Comparison of ENCODE assay signal across 20 cellular contexts in the genomic region with DNA sequence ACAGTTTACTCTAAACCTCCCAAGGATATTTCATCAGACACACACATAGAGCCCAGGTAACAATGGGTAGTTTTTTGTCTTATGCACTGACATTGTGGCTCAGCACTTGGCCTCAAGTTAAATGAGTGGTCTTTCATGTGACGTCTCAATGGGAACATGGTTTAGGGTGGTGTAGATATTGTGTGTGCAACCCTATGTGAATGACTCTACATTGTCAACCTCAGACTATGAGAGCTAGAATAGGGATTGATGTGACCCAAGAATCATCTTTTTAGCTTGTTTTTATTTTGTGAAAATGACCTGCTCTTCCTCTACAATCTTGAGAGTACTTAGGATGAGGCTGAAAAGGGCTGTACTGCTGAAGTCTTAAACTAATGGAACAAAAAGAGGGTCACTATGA.
DNase-seq lines count a peak whose midpoint lies in the region; ATAC-seq, FAIRE-seq and TF ChIP-seq lines count a peak whose summit lies in the region.
"Had no signal": no experiment of that assay in that cellular context is flagged by ENCODE, and none has a peak within 500 bp of the region (broad histone marks: within the 10 kb centered on the region; RNA-seq: fewer than 3 reads in every experiment).

No MANE protein-coding gene starts in this region.

- in situ Hi-C loops in GM12878 (cut with MboI) (no loop called here), KBM-7 (cut with MboI; ENCODE audit: low pct_unique_long_range_greater_than_20kb, low sequenced_read_pairs) (no loop called here)

- 83% methylated on average over 1 of the region's 1 CpG for WGBS in GM12878 (ENCODE audit: insufficient coverage, insufficient replicate concordance, low lambda C conversion rate, missing lambda C conversion rate)

- no peak for DNase-seq in GM19239 (ENCODE audit: insufficient read length, low spot score)
- no peak for DNase-seq in GM12878 (ENCODE audit: low read depth, low spot score)
- no peak for DNase-seq in pons (ENCODE audit: low spot score)
- DNase-seq in KBM-7, result no peak
- DNase-seq in GF-D8 (lab: John Stamatoyannopoulos, UW), result no peak
- DNase-seq: 8988T; AML-193; Caco-2; Calu3; CD4-positive, alpha-beta T cell; CD8-positive, alpha-beta T cell; DMS79 treated with DMSO at 0.1 percent for 48 hours had no signal

- POLR2A ChIA-PET in GM12878 (lab: Charles Lee), result no interaction called here

- no TSS peak for BruUV-seq in GM12878 (replicated peaks; lab: Mats Ljungman, UMichigan)

- SMC1A ChIA-PET in GM12878 (lab: Charles Lee; ENCODE audit: uncharacterized antibody, unreplicated experiment), result no interaction called here

- peak overlapping the region; percentile 57 for H3K27ac ChIP-seq in ACC112 (ENCODE audit: low read depth, low read length)
- no peak overlapping the region for H3K27ac ChIP-seq in GM12878 (ENCODE audit: control insufficient read depth, insufficient read depth)
- H3K27ac ChIP-seq: BLaER1 treated with 17β-estradiol and CSF1 and Interleukin-3, amounts not matched to agents 10 nM and 100 nM; C4-2B had no signal

- no peak overlapping the region for H3K4me2 ChIP-seq in GM12878 (ENCODE audit: control insufficient read depth, insufficient read depth)
- H3K4me2 ChIP-seq: BLaER1 treated with 17β-estradiol and CSF1 and Interleukin-3, amounts not matched to agents 10 nM and 100 nM had no signal

- no peak for TF ChIP-seq EP300 in GM12878 (IDR thresholded peaks at IDR 0.05; ENCODE audit: borderline replicate concordance in 1 of 2, control insufficient read depth in 1 of 2, low read depth in 2 of 2, low read length in 2 of 2)

- no peak overlapping the region for H3K4me3 ChIP-seq in ACC112 (ENCODE audit: low read depth, low read length)
- H3K4me3 ChIP-seq in GM12878, result no peak overlapping the region
- H3K4me3 ChIP-seq: BLaER1 treated with 17β-estradiol and CSF1 and Interleukin-3, amounts not matched to agents 10 nM and 100 nM had no signal

- no peak for TF ChIP-seq RAD21 in GM12878 (IDR thresholded peaks at IDR 0.05; ENCODE audit: insufficient read depth, low read depth, low read length)

- no peaks in the 10 kb centered on the region for H4K20me1 ChIP-seq in GM12878 (ENCODE audit: control insufficient read depth, insufficient read depth)
- H4K20me1 ChIP-seq: BLaER1 treated with 17β-estradiol and CSF1 and Interleukin-3, amounts not matched to agents 10 nM and 100 nM had no signal

- peaks cover 10% of the 10 kb centered on the region for H3K4me1 ChIP-seq in ACC112 (ENCODE audit: control insufficient read depth, insufficient read depth, low read length, unreplicated experiment)
- H3K4me1 ChIP-seq in GM12878 (ENCODE audit: control insufficient read depth, insufficient read depth, low read length), result no peaks in the 10 kb centered on the region
- H3K4me1 ChIP-seq: BLaER1 treated with 17β-estradiol and CSF1 and Interleukin-3, amounts not matched to agents 10 nM and 100 nM; Caco-2 had no signal

- H2AFZ ChIP-seq in ACC112 (ENCODE audit: low read length, unreplicated experiment) (no peak overlapping the region), GM12878 (ENCODE audit: control insufficient read depth, low read depth, low read length) (no peak overlapping the region)

- FAIRE-seq in GM19239 (lab: Jason Lieb, UNC) (peak; percentile 4), GM12878 (lab: Jason Lieb, UNC) (peak; percentile 13)
- FAIRE-seq: A204.1, D721Med, G401.6, GM12892, GM18507 had no signal

- no peaks in the 10 kb centered on the region for H3K27me3 ChIP-seq in ACC112 (ENCODE audit: insufficient read depth, low read length)
- no peaks in the 10 kb centered on the region for H3K27me3 ChIP-seq in GM12878 (replicated peaks in 1 of 2; ENCODE audit: control insufficient read depth in 2 of 2, insufficient read depth in 2 of 2, low read length in 1 of 2)
- H3K27me3 ChIP-seq: BLaER1 treated with 17β-estradiol and CSF1 and Interleukin-3, amounts not matched to agents 10 nM and 100 nM had no signal

- no peak for TF ChIP-seq CTCF in GM12878 (IDR thresholded peaks at IDR 0.05 in 2 of 3, conservative IDR thresholded peaks at IDR 0.05 in 1 of 3; ENCODE audit: control insufficient read depth in 2 of 3, extremely low read depth in 1 of 3, insufficient read depth in 1 of 3, low read depth in 3 of 3, low read length in 3 of 3)

- intact Hi-C loops in GM12878 (cut with micrococcal nuclease; ENCODE audit: unreplicated experiment), result no loop called here

- H3K36me3 ChIP-seq in ACC112 (ENCODE audit: insufficient read depth, low read length) (no peaks in the 10 kb centered on the region), GM12878 (ENCODE audit: control insufficient read depth in 2 of 2, insufficient read depth in 2 of 2, low read length in 1 of 2) (no peaks in the 10 kb centered on the region)
- H3K36me3 ChIP-seq: BLaER1 treated with 17β-estradiol and CSF1 and Interleukin-3, amounts not matched to agents 10 nM and 100 nM had no signal

- no peaks in the 10 kb centered on the region for H3K79me2 ChIP-seq in ACC112 (ENCODE audit: control insufficient read depth, insufficient read depth, low read length, unreplicated experiment)
- H3K79me2 ChIP-seq in GM12878 (ENCODE audit: control insufficient read depth, insufficient read depth, low read length), result no peaks in the 10 kb centered on the region

- H3K9ac ChIP-seq in GM12878 (ENCODE audit: control insufficient read depth, insufficient read depth, low read length), result no peak overlapping the region
- H3K9ac ChIP-seq: BLaER1 treated with 17β-estradiol and CSF1 and Interleukin-3, amounts not matched to agents 10 nM and 100 nM had no signal

- TF ChIP-seq POLR2A in GM12878 (IDR thresholded peaks at IDR 0.05; ENCODE audit: low read depth, low read length), result no peak

- ATAC-seq in GM12878, result no peak
- ATAC-seq: CD8-positive, alpha-beta T cell had no signal

- CTCF ChIA-PET in GM12878 (lab: Yijun Ruan, JAX), result interaction anchor here (0.6 to 1.6 kb wide), 2 partner anchors 62 to 802 kb away, joined by 3 to 4 read pairs; a partner anchor contains a TSS

- H3K9me3 ChIP-seq in GM12878 (replicated peaks; ENCODE audit: control insufficient read depth, insufficient read depth, low read length), result no peaks in the 10 kb centered on the region
- H3K9me3 ChIP-seq: BLaER1 treated with 17β-estradiol and CSF1 and Interleukin-3, amounts not matched to agents 10 nM and 100 nM; Caco-2 had no signal

- RAD21 ChIA-PET in GM12878 (lab: Charles Lee; ENCODE audit: unreplicated experiment), result no interaction called here

TF ChIP-seq in GM12878, 131 proteins besides CTCF, POLR2A, EP300 and RAD21 (continues in another document):
- no peak for TF ChIP-seq BRCA1 (IDR thresholded peaks at IDR 0.05; ENCODE audit: low read depth, low read length)
- no peak for TF ChIP-seq SP1 (IDR thresholded peaks at IDR 0.05; ENCODE audit: low read depth, low read length)
- TF ChIP-seq, protein P1, sequence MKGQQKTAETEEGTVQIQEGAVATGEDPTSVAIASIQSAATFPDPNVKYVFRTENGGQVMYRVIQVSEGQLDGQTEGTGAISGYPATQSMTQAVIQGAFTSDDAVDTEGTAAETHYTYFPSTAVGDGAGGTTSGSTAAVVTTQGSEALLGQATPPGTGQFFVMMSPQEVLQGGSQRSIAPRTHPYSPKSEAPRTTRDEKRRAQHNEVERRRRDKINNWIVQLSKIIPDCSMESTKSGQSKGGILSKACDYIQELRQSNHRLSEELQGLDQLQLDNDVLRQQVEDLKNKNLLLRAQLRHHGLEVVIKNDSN (IDR thresholded peaks at IDR 0.05; ENCODE audit: borderline replicate concordance, extremely low read length, insufficient read depth, low read depth, low read length), result no peak
- TF ChIP-seq BMI1 (IDR thresholded peaks at IDR 0.05; ENCODE audit: borderline replicate concordance), result no peak
- TF ChIP-seq CHD1 (IDR thresholded peaks at IDR 0.05; ENCODE audit: low read depth, low read length), result no peak
- TF ChIP-seq, protein P2, sequence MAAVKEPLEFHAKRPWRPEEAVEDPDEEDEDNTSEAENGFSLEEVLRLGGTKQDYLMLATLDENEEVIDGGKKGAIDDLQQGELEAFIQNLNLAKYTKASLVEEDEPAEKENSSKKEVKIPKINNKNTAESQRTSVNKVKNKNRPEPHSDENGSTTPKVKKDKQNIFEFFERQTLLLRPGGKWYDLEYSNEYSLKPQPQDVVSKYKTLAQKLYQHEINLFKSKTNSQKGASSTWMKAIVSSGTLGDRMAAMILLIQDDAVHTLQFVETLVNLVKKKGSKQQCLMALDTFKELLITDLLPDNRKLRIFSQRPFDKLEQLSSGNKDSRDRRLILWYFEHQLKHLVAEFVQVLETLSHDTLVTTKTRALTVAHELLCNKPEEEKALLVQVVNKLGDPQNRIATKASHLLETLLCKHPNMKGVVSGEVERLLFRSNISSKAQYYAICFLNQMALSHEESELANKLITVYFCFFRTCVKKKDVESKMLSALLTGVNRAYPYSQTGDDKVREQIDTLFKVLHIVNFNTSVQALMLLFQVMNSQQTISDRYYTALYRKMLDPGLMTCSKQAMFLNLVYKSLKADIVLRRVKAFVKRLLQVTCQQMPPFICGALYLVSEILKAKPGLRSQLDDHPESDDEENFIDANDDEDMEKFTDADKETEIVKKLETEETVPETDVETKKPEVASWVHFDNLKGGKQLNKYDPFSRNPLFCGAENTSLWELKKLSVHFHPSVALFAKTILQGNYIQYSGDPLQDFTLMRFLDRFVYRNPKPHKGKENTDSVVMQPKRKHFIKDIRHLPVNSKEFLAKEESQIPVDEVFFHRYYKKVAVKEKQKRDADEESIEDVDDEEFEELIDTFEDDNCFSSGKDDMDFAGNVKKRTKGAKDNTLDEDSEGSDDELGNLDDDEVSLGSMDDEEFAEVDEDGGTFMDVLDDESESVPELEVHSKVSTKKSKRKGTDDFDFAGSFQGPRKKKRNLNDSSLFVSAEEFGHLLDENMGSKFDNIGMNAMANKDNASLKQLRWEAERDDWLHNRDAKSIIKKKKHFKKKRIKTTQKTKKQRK (IDR thresholded peaks at IDR 0.05; ENCODE audit: low read depth, low read length), result no peak
